In the genomic region with DNA sequence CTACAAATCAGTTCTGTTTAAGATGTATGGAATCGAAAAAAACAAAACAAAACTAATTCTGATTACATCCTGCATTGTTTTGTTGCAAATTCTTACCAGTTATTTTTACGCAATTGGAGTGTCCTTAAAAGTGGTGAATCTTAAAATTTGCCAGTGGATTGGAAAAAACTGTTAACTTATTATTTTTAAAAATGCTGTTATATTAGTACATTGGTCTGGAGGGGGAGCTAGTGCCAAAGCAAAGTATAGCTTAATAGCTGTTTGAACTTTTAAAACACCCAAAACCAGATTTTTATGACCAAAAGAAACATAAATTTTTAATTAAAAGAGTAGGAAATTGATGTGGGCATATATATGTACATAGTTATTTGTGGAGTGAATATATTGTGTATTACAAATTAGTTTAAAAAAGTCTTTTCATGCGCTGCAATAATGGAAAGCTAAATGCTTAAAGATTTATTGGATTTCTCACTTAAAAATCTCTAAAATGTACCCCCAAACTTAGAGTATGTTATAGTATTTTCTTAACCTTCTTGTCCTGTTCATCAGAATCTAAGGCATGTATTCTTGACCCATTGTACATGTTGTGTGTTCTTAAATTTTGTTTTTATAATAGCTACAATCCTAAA, we compare ENCODE assay signal across 8 cellular contexts. TPM values are rescaled to one million over a fixed set of nuclear protein-coding genes. Genes with fewer than 3 reads are reported as not detected.
DNase-seq lines count a peak whose midpoint lies in the region; TF ChIP-seq lines count a peak whose summit lies in the region.

No MANE protein-coding gene starts in this region.

- dilution Hi-C loops in mammary epithelial cell (cut with HindIII; ENCODE audit: low sequenced_read_pairs), result no loop called here

- intact Hi-C loops in mammary epithelial cell (cut with micrococcal nuclease) (loop anchor here (1.0 to 5.0 kb wide), 2 partner anchors 82 to 544 kb away; no protein-coding TSS in a partner anchor), posterior vena cava (cut with DNase I) (loop anchor here (5.0 to 10.0 kb wide), 2 partner anchors 250 to 407 kb away; no protein-coding TSS in a partner anchor)

- H3K27ac ChIP-seq in mammary epithelial cell (ENCODE audit: insufficient read depth, low read depth, low read length), result no peak overlapping the region

- no peak overlapping the region for H3K9ac ChIP-seq in mammary epithelial cell (ENCODE audit: insufficient read depth, low read length)

- H4K20me1 ChIP-seq in mammary epithelial cell (ENCODE audit: insufficient read depth, low read length), result no peaks in the 10 kb centered on the region

- no peaks in the 10 kb centered on the region for H3K9me3 ChIP-seq in mammary epithelial cell (replicated peaks; ENCODE audit: insufficient read depth, low read length)

- H3K4me1 ChIP-seq in mammary epithelial cell (ENCODE audit: insufficient read depth, low read length), result peaks cover 16% of the 10 kb centered on the region

- TF ChIP-seq CTCF in mammary epithelial cell (conservative IDR thresholded peaks at IDR 0.05 in 1 of 2, IDR thresholded peaks at IDR 0.05 in 1 of 2; ENCODE audit: extremely low read depth in 1 of 2, insufficient read depth in 1 of 2, low read depth in 1 of 2, low read length in 2 of 2), result peak; percentile 35 to 61

- peak; percentile 27 for DNase-seq in AG08395 (ENCODE audit: low spot score)
- peak; percentile 56 for DNase-seq in EH (ENCODE audit: low read depth)
- peak; percentile 63 for DNase-seq in NCI-H2171 treated with DMSO at 0.1 percent for 48 hours (lab: John Stamatoyannopoulos, UW)
- no peak for DNase-seq in mammary epithelial cell
- DNase-seq in midbrain (lab: John Stamatoyannopoulos, UW), result peak; percentile 34
- DNase-seq in NCI-H2029 treated with DMSO at 0.1 percent for 48 hours (lab: John Stamatoyannopoulos, UW), result no peak
- DNase-seq in NCI-H1930 (lab: John Stamatoyannopoulos, UW), result no peak
- DNase-seq in posterior vena cava (ENCODE audit: low spot score), result no peak

- no peak overlapping the region for H2AFZ ChIP-seq in mammary epithelial cell (ENCODE audit: low read depth, low read length)

- no peaks in the 10 kb centered on the region for H3K36me3 ChIP-seq in mammary epithelial cell (ENCODE audit: insufficient read depth, low read length)

- in situ Hi-C loops in mammary epithelial cell (cut with MboI; ENCODE audit: low sequenced_read_pairs in 2 of 2), result loop anchor here in 1 of 2 donors (5.0 to 25.0 kb wide), 2 partner anchors 248 to 547 kb away; no protein-coding TSS in a partner anchor

- WGBS in mammary epithelial cell (ENCODE audit: low coverage, missing lambda C conversion rate), result 52% methylated on average over 3 of the region's 3 CpGs

- H3K79me2 ChIP-seq in mammary epithelial cell (ENCODE audit: insufficient read depth, low read length), result peaks cover 21% of the 10 kb centered on the region

- CTCF ChIA-PET in mammary epithelial cell (lab: Charles Lee; ENCODE audit: low non-redundant PET), result interaction anchor here (0.5 to 3.1 kb wide), 6 partner anchors 188 to 544 kb away, joined by 3 to 50 read pairs (median 4); no protein-coding TSS in a partner anchor

- no TSS peak for BruUV-seq in mammary epithelial cell (replicated peaks; lab: Mats Ljungman, UMichigan)

- H3K4me2 ChIP-seq in mammary epithelial cell (ENCODE audit: insufficient read depth, low read depth, low read length), result no peak overlapping the region

- no peak overlapping the region for H3K4me3 ChIP-seq in mammary epithelial cell (replicated peaks in 1 of 3; ENCODE audit: insufficient read depth in 1 of 3, low read depth in 2 of 3, low read length in 3 of 3)

- H3K27me3 ChIP-seq in mammary epithelial cell (ENCODE audit: insufficient read depth, low read length), result no peaks in the 10 kb centered on the region

RNA-seq across cellular contexts. Expression of gene FUT8, which starts 2.5 kb away (rescaled TPM):
- 10 to 100 TPM; 14.4 to 22.0 TPM for total RNA-seq in mammary epithelial cell
- polyA plus RNA-seq in mammary epithelial cell, result 12.7 TPM
- polyA minus RNA-seq in mammary epithelial cell, result 63.8 TPM
- 10 to 100 TPM; 26.0 to 35.9 TPM for total RNA-seq in posterior vena cava

Comparison
In these comparisons a context has a peak if more than half of its experiments do, and no peak if none do; other contexts are left out.
1. DNase-seq: peak in AG08395 (single experiment), EH (single experiment), NCI-H2171 treated with DMSO at 0.1 percent for 48 hours (single experiment) and midbrain (single experiment); none in mammary epithelial cell (single experiment), NCI-H2029 treated with DMSO at 0.1 percent for 48 hours (single experiment), NCI-H1930 (0 of 2) and posterior vena cava (single experiment).